1 cellular context compared by ENCODE assay signal in genomic region chr1:117929340-117930172, GRCh38.
TF ChIP-seq lines count a peak whose summit lies in the region.

A gene with protein sequence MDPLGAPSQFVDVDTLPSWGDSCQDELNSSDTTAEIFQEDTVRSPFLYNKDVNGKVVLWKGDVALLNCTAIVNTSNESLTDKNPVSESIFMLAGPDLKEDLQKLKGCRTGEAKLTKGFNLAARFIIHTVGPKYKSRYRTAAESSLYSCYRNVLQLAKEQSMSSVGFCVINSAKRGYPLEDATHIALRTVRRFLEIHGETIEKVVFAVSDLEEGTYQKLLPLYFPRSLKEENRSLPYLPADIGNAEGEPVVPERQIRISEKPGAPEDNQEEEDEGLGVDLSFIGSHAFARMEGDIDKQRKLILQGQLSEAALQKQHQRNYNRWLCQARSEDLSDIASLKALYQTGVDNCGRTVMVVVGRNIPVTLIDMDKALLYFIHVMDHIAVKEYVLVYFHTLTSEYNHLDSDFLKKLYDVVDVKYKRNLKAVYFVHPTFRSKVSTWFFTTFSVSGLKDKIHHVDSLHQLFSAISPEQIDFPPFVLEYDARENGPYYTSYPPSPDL (minus strand): TSS chr1:117929621. CDS start chr1:117920357, 9,264 bp downstream.
Gene WDR3, plus strand, starts transcription at chr1:117929739. Its CDS starts 3,581 bp downstream, at chr1:117933320.

TF ChIP-seq in SK-N-SH, 30 proteins besides CTCF, POLR2A, EP300 and RAD21 (continued from another document):
- TF ChIP-seq, protein P1, sequence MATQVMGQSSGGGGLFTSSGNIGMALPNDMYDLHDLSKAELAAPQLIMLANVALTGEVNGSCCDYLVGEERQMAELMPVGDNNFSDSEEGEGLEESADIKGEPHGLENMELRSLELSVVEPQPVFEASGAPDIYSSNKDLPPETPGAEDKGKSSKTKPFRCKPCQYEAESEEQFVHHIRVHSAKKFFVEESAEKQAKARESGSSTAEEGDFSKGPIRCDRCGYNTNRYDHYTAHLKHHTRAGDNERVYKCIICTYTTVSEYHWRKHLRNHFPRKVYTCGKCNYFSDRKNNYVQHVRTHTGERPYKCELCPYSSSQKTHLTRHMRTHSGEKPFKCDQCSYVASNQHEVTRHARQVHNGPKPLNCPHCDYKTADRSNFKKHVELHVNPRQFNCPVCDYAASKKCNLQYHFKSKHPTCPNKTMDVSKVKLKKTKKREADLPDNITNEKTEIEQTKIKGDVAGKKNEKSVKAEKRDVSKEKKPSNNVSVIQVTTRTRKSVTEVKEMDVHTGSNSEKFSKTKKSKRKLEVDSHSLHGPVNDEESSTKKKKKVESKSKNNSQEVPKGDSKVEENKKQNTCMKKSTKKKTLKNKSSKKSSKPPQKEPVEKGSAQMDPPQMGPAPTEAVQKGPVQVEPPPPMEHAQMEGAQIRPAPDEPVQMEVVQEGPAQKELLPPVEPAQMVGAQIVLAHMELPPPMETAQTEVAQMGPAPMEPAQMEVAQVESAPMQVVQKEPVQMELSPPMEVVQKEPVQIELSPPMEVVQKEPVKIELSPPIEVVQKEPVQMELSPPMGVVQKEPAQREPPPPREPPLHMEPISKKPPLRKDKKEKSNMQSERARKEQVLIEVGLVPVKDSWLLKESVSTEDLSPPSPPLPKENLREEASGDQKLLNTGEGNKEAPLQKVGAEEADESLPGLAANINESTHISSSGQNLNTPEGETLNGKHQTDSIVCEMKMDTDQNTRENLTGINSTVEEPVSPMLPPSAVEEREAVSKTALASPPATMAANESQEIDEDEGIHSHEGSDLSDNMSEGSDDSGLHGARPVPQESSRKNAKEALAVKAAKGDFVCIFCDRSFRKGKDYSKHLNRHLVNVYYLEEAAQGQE (IDR thresholded peaks at IDR 0.05; ENCODE audit: low read depth, low read length): peak; percentile 29; the same call in 1 of the 2 replicates
- TF ChIP-seq JUND (IDR thresholded peaks at IDR 0.05): no peak
- no peak for TF ChIP-seq TCF12 (IDR thresholded peaks at IDR 0.05)
TF ChIP-seq in SK-N-SH: peak in this region for 9.
